Comparison of ENCODE assay signal across 8 cellular contexts in the genomic region with DNA sequence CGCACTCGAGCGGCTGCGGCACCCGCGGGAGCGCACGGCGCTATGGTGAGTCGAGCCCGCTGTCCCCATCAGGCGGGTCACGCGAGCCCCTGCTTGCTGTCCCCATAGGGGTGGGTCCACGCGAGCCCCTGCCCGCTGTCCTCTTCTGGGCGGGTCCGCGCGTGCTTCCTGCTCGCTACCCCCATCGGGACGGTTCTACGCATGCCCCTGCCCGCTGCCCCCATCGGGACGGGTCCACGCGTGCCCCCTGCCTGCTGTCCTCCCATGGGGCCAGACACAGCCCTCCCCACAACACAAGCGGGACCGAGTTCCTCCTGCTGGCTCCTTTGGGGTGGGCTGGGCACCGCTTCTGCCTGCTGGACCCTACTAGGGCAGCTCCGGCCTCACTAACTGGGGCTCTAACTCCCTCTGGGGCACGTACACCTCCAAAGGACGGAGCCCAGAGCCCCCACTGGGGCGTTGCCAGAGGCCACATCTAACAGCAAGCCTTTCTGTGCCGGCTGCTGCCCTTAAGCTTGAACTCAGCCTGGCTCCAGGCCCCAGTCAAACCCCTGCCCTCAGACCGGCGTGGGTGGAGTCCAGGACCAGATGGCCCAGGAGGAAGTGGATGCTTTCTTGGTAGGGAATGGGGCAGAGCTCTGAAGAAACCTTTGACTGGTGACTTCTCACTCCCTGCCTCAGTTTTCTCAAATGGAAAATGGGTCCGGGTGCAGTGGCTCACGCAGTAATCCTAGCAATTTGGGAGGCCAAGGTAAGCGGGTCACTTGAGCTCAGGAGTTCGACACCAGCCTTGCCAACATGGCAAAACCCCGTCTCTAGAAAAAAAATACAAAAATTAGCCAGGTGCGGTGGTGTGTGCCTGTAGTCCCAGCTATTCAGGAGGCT. TPM values are rescaled to one million over a fixed set of nuclear protein-coding genes. Genes with fewer than 3 reads are reported as not detected.
DNase-seq lines count a peak whose midpoint lies in the region; ATAC-seq and TF ChIP-seq lines count a peak whose summit lies in the region.

No MANE protein-coding gene starts in this region.

- H3K4me1 ChIP-seq in Peyer's patch (peaks cover 0 to 18% (median 0%) of the 10 kb centered on the region in 4 donors), body of pancreas (peaks cover 16% of the 10 kb centered on the region)

- ATAC-seq in GM18873 (IDR thresholded peaks at IDR 0.05; ENCODE audit: low FRiP score, unreplicated experiment) = peak; percentile 25
- ATAC-seq in HG03135 (IDR thresholded peaks at IDR 0.05; ENCODE audit: unreplicated experiment) = peak; percentile 29
- ATAC-seq in body of pancreas = peak; percentile 30

- intact Hi-C loops in body of pancreas (cut with DNase I) = no loop called here

- peak in 12 of 14 donors; percentile 13 to 80 (median 54) for DNase-seq in C1 segment of cervical spinal cord (lab: John Stamatoyannopoulos, UW)
- peak; percentile 55 to 83 (median 78) for DNase-seq in Peyer's patch
- peak; percentile 56 to 74 (median 65) for DNase-seq in body of pancreas
- peak; percentile 69 for DNase-seq in iPS-NIHi11 (ENCODE audit: low spot score)
- no peak for DNase-seq in skeletal muscle cell (ENCODE audit: low read depth)
- no peak for DNase-seq in GM19238 (ENCODE audit: insufficient read length, low spot score)

- peak; percentile 47 to 48 for TF ChIP-seq POLR2A in Peyer's patch (IDR thresholded peaks at IDR 0.05)
- peak in 2 of 3 donors; percentile 54 to 61 for TF ChIP-seq POLR2A in body of pancreas (IDR thresholded peaks at IDR 0.05)

- H3K27ac ChIP-seq in Peyer's patch (peak overlapping the region; percentile 81 to 89 (median 84)), body of pancreas (peak overlapping the region; percentile 9 to 77 (median 55))

- H3K36me3 ChIP-seq in Peyer's patch (peaks cover 0 to 30% (median 0%) of the 10 kb centered on the region in 3 donors), body of pancreas (replicated peaks in 1 of 2; ENCODE audit: insufficient read depth in 1 of 2, low read depth in 2 of 2) (peaks cover 6 to 8% of the 10 kb centered on the region in 2 donors)

- WGBS in body of pancreas, 2 donors = 16 to 38% methylated on average over 8 to 21 of the region's 46 CpGs

- TF ChIP-seq CTCF in Peyer's patch (IDR thresholded peaks at IDR 0.05) (no peak), body of pancreas (IDR thresholded peaks at IDR 0.05) (peak in 1 of 7 experiments; percentile 6)

- H3K4me3 ChIP-seq in Peyer's patch (peak overlapping the region; percentile 76 to 95 (median 82)), body of pancreas (peak overlapping the region; percentile 34 to 88), skeletal muscle cell (ENCODE audit: low read depth, low read length) (peak overlapping the region; percentile 78)

- no peaks in the 10 kb centered on the region for H3K27me3 ChIP-seq in Peyer's patch
- no peaks in the 10 kb centered on the region for H3K27me3 ChIP-seq in body of pancreas

- H3K9me3 ChIP-seq in Peyer's patch (no peaks in the 10 kb centered on the region), body of pancreas (no peaks in the 10 kb centered on the region)

RNA-seq across cellular contexts. Expression of gene COLGALT1, which starts 0.7 kb away (rescaled TPM):
- 10 to 100 TPM; 24.7 to 79.2 (median 48.9) TPM for total RNA-seq in Peyer's patch
- total RNA-seq in body of pancreas = 10 to 100 TPM; 38.9 to 41.5 TPM

RNA-seq across cellular contexts. Expression of gene PGLS, which starts 44.7 kb away (rescaled TPM):
- total RNA-seq in Peyer's patch = 100 to 1,000 TPM in 2 of 4 donors, 10 to 100 TPM in 2; 79.2 to 117 (median 104) TPM
- total RNA-seq in body of pancreas = 10 to 100 TPM; 64.9 to 82.7 TPM

Comparison
In these comparisons a context has a peak if more than half of its experiments do, and no peak if none do; other contexts are left out.
1. DNase-seq: peak in C1 segment of cervical spinal cord (12 of 14), Peyer's patch (3 of 3), body of pancreas (4 of 4) and iPS-NIHi11 (single experiment); none in skeletal muscle cell (single experiment) and GM19238 (single experiment).
2. Peak in every context shown above with its lines, with median percentiles within 50 percentile points of each other: ATAC-seq and H3K4me3 ChIP-seq.